ENCODE assay signal across 19 cellular contexts in the genomic region with DNA sequence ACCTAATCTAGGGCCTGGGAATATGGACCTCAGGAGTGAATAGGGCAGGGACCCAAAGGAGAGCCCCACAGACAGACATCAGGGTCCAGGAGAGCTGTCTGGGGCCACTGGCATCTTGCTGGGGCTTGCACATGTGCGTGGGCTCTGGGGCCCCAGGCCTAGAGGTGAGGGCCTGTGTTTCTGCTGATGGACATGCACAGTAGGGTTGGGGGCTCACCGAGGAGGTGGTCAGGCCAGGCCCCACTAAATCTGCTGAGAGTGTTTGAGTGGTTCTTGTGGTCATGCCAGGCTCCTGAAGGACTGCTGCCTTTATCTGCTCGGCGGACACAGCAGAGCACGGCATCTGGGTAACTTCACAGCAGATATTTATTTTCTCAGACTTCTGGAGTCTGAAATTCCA.
DNase-seq lines count a peak whose midpoint lies in the region; ATAC-seq and TF ChIP-seq lines count a peak whose summit lies in the region.
"Had no signal": no experiment of that assay in that cellular context is flagged by ENCODE, and none has a peak within 500 bp of the region (broad histone marks: within the 10 kb centered on the region; RNA-seq: fewer than 3 reads in every experiment).

No MANE protein-coding gene starts in this region.

- no peak overlapping the region for H3K4me3 Mint-ChIP-seq in activated naive CD4-positive, alpha-beta T cell treated with anti-CD3 and anti-CD28 coated beads for 36 hours
- H3K4me3 Mint-ChIP-seq: CD4-positive, alpha-beta T cell; HFFc6 had no signal

- H3K27ac Mint-ChIP-seq in activated naive CD4-positive, alpha-beta T cell treated with anti-CD3 and anti-CD28 coated beads for 36 hours: no peak overlapping the region
- H3K27ac Mint-ChIP-seq: CD4-positive, alpha-beta T cell; HFFc6 had no signal

- no peaks in the 10 kb centered on the region for H3K27me3 Mint-ChIP-seq in activated naive CD4-positive, alpha-beta T cell treated with anti-CD3 and anti-CD28 coated beads for 36 hours (ENCODE audit: low read depth)
- H3K27me3 Mint-ChIP-seq: CD4-positive, alpha-beta T cell had no signal

- no peaks in the 10 kb centered on the region for H3K4me1 ChIP-seq in osteoblast (ENCODE audit: insufficient read depth, low read length)
- H3K4me1 ChIP-seq in upper lobe of right lung: no peaks in the 10 kb centered on the region
- H3K4me1 ChIP-seq: A549, Caco-2 had no signal

- no peaks in the 10 kb centered on the region for H3K36me3 ChIP-seq in osteoblast (ENCODE audit: insufficient read depth, low read length)
- no peaks in the 10 kb centered on the region for H3K36me3 ChIP-seq in upper lobe of right lung

- H3K4me2 ChIP-seq in osteoblast (ENCODE audit: insufficient read depth, low read length): no peak overlapping the region
- H3K4me2 ChIP-seq: A549 had no signal

- DNase-seq in activated naive CD4-positive, alpha-beta T cell treated with anti-CD3 and anti-CD28 coated beads, Interleukin-2, amount 50 U/mL, for 16 hours: peak; percentile 1
- no peak for DNase-seq in activated naive CD4-positive, alpha-beta T cell treated with anti-CD3 and anti-CD28 coated beads for 36 hours
- peak; percentile 1 for DNase-seq in left cardiac atrium
- no peak for DNase-seq in cardiac septum (ENCODE audit: low spot score)
- DNase-seq in osteoblast (ENCODE audit: insufficient read length, low spot score, missing footprints): peak; percentile 58
- peak; percentile 33 for DNase-seq in upper lobe of right lung
- no peak for DNase-seq in NCI-H1694 treated with DMSO at 0.1 percent for 48 hours (lab: John Stamatoyannopoulos, UW)
- no peak for DNase-seq in activated T-cell treated with anti-CD3 and anti-CD28 coated beads, Interleukin-2, amount 50 U/mL, for 48 hours
- DNase-seq: AML-193; Caco-2; CD4-positive, alpha-beta T cell; GOT3; H7; HFFc6 had no signal

- H3K36me3 Mint-ChIP-seq in activated naive CD4-positive, alpha-beta T cell treated with anti-CD3 and anti-CD28 coated beads for 36 hours (ENCODE audit: low read depth): peaks cover 26% of the 10 kb centered on the region

- ATAC-seq in left cardiac atrium (no peak), upper lobe of right lung (no peak)
- ATAC-seq: A549, HCT116, HepG2 had no signal

- TF ChIP-seq CTCF in osteoblast (IDR thresholded peaks at IDR 0.05; ENCODE audit: extremely low read depth, low read depth, low read length): no peak
- no peak for TF ChIP-seq CTCF in upper lobe of right lung (IDR thresholded peaks at IDR 0.05)

- no peak overlapping the region for H2AFZ ChIP-seq in osteoblast (ENCODE audit: low read length)

- H3K9me3 Mint-ChIP-seq in activated naive CD4-positive, alpha-beta T cell treated with anti-CD3 and anti-CD28 coated beads for 36 hours: peaks cover 5% of the 10 kb centered on the region
- H3K9me3 Mint-ChIP-seq: CD4-positive, alpha-beta T cell had no signal

- H3K4me3 ChIP-seq in osteoblast (ENCODE audit: insufficient read depth, low read length): no peak overlapping the region
- H3K4me3 ChIP-seq in upper lobe of right lung: no peak overlapping the region
- H3K4me3 ChIP-seq: A549 had no signal

- intact Hi-C loops in activated naive CD4-positive, alpha-beta T cell treated with anti-CD3 and anti-CD28 coated beads for 36 hours (cut with micrococcal nuclease): no loop called here
- intact Hi-C loops in left cardiac atrium (cut with DNase I): no loop called here
- intact Hi-C loops in cardiac septum (cut with DNase I): no loop called here
- intact Hi-C loops in upper lobe of right lung (cut with DNase I): no loop called here

- CTCF ChIA-PET in activated naive CD4-positive, alpha-beta T cell treated with anti-CD3 and anti-CD28 coated beads for 36 hours (lab: Charles Lee): no interaction called here

- H4K20me1 ChIP-seq in osteoblast (ENCODE audit: insufficient read depth, low read length): no peaks in the 10 kb centered on the region

- H3K9me3 ChIP-seq in osteoblast (ENCODE audit: low read depth, low read length) (peaks cover 3% of the 10 kb centered on the region), upper lobe of right lung (no peaks in the 10 kb centered on the region)

- H3K27me3 ChIP-seq in osteoblast (ENCODE audit: insufficient read depth, low read length) (no peaks in the 10 kb centered on the region), upper lobe of right lung (no peaks in the 10 kb centered on the region)

- H3K4me1 Mint-ChIP-seq in activated naive CD4-positive, alpha-beta T cell treated with anti-CD3 and anti-CD28 coated beads for 36 hours (ENCODE audit: low read depth): no peaks in the 10 kb centered on the region

- no peaks in the 10 kb centered on the region for H3K79me2 ChIP-seq in osteoblast (ENCODE audit: insufficient read depth, low read length)

- H3K27ac ChIP-seq in osteoblast (ENCODE audit: low read depth, low read length) (no peak overlapping the region), upper lobe of right lung (no peak overlapping the region)
- H3K27ac ChIP-seq: 22Rv1, A549, C4-2B had no signal

Comparison
In these comparisons a context has a peak if more than half of its experiments do, and no peak if none do; other contexts are left out.
1. DNase-seq: peak in activated naive CD4-positive, alpha-beta T cell treated with anti-CD3 and anti-CD28 coated beads, Interleukin-2, amount 50 U/mL, for 16 hours (single experiment), left cardiac atrium (single experiment), osteoblast (single experiment) and upper lobe of right lung (single experiment); none in activated naive CD4-positive, alpha-beta T cell treated with anti-CD3 and anti-CD28 coated beads for 36 hours (single experiment), cardiac septum (single experiment), NCI-H1694 treated with DMSO at 0.1 percent for 48 hours (single experiment) and activated T-cell treated with anti-CD3 and anti-CD28 coated beads, Interleukin-2, amount 50 U/mL, for 48 hours (0 of 2).